In genomic region chr22:43515902-43516301, GRCh38 we compare ENCODE assay signal across 1 cellular context.
TF ChIP-seq lines count a peak whose summit lies in the region.

No MANE protein-coding gene starts in this region.

TF ChIP-seq in H1, 55 proteins besides CTCF, POLR2A, EP300 and RAD21:
- TF ChIP-seq CEBPB (IDR thresholded peaks at IDR 0.05; ENCODE audit: low read depth, low read length), result peak; percentile 64
- no peak for TF ChIP-seq SAP30 (IDR thresholded peaks at IDR 0.05; ENCODE audit: insufficient read depth, insufficient replicate concordance, low read length)
- TF ChIP-seq SIX5 (IDR thresholded peaks at IDR 0.05; ENCODE audit: low read depth, low read length), result no peak
- TF ChIP-seq NANOG (IDR thresholded peaks at IDR 0.05; ENCODE audit: insufficient read depth, low read depth, low read length, poor library complexity, severe bottlenecking), result no peak
- TF ChIP-seq E2F6 (IDR thresholded peaks at IDR 0.05), result peak; percentile 54; the same call in 1 of the 2 replicates
- peak; percentile 20; the same call in 1 of the 2 replicates for TF ChIP-seq MAX (IDR thresholded peaks at IDR 0.05)
